ENCODE assay signal across 11 cellular contexts in the genomic region with DNA sequence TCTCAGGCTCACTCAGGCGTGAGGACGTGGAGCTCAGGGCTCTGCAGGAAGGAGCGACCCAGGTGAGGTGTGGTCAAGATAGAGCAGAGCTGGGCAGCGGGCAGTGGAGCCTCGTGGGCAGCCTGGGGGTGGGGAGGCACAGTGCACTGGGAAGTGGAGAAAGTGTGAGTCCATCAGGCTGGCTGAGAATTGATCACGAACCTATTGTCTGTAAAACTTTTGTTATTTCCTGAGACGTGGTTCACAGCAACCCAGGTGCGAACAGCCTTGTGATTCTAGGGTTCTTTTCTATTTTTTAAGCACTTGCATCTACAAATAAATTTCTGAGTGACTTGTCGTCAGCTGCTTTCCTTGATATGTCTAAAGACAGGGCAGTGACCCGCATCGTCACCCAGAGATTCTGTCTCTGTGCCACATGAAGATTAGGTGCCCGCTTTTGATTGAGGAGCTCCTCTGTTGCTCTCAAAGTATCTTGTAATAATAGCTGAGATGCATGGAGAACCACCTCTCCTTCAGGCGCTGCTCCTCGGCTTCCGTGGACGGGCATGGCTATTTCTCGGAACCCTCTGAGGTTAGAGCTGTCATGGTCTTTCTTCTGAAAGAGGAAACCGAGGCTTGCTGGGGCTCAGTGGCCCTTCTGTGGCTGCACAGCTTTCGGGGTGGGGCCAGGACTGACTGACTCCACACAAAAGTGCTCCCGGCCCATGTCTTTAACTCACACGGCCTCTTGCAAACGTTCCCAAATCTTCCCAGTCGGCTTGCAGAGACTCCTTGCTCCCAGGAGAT. TPM values are rescaled to one million over a fixed set of nuclear protein-coding genes. Genes with fewer than 3 reads are reported as not detected.
A peak's percentile ranks its signal among the peaks of the same experiment; 100 is the strongest.
DNase-seq lines count a peak whose midpoint lies in the region; ATAC-seq and TF ChIP-seq lines count a peak whose summit lies in the region.
"Had no signal": no experiment of that assay in that cellular context is flagged by ENCODE, and none has a peak within 500 bp of the region (broad histone marks: within the 10 kb centered on the region; RNA-seq: fewer than 3 reads in every experiment).

No MANE protein-coding gene starts in this region.

- no peak for TF ChIP-seq CTCF in Caco-2 (IDR thresholded peaks at IDR 0.05; ENCODE audit: insufficient read depth in 1 of 2, low read depth in 1 of 2, low read length in 1 of 2, severe bottlenecking in 1 of 2, unreplicated experiment in 1 of 2)
- no peak for TF ChIP-seq CTCF in right atrium auricular region (IDR thresholded peaks at IDR 0.05)

- H3K27ac ChIP-seq in effector memory CD4-positive, alpha-beta T cell (ENCODE audit: insufficient read depth, low read length, poor library complexity, severe bottlenecking), result peak overlapping the region; percentile 62
- H3K27ac ChIP-seq in right atrium auricular region, result no peak overlapping the region
- H3K27ac ChIP-seq: esophagus muscularis mucosa had no signal

- no peak for DNase-seq in Caco-2
- DNase-seq in effector memory CD4-positive, alpha-beta T cell, result no peak
- no peak for DNase-seq in NCI-H446 (lab: John Stamatoyannopoulos, UW)
- no peak for DNase-seq in left lobe of liver (ENCODE audit: low spot score)
- no peak for DNase-seq in right atrium auricular region (ENCODE audit: low spot score)
- DNase-seq: NCI-H1694 treated with DMSO at 0.1 percent for 48 hours, retina had no signal

- POLR2A ChIA-PET in Caco-2 (lab: Charles Lee), result no interaction called here

- H3K27me3 Mint-ChIP-seq in Caco-2 (ENCODE audit: insufficient read depth, unreplicated experiment), result no peaks in the 10 kb centered on the region

- H3K27me3 ChIP-seq in Caco-2 (replicated peaks; ENCODE audit: control insufficient read depth, insufficient read depth, low read length) (no peaks in the 10 kb centered on the region), right atrium auricular region (no peaks in the 10 kb centered on the region)
- no peaks in the 10 kb centered on the region for H3K27me3 ChIP-seq in effector memory CD4-positive, alpha-beta T cell (replicated peaks; ENCODE audit: control insufficient read depth, insufficient read depth, low read length, poor library complexity, severe bottlenecking)
- H3K27me3 ChIP-seq: esophagus muscularis mucosa had no signal

- no TSS peak for BruUV-seq in Caco-2 (replicated peaks; lab: Mats Ljungman, UMichigan)

- H3K9me3 Mint-ChIP-seq in Caco-2 (ENCODE audit: unreplicated experiment), result no peaks in the 10 kb centered on the region

- H3K36me3 ChIP-seq in Caco-2 (ENCODE audit: control insufficient read depth, insufficient read depth, low read length), result no peaks in the 10 kb centered on the region
- H3K36me3 ChIP-seq in effector memory CD4-positive, alpha-beta T cell (ENCODE audit: control insufficient read depth, insufficient read depth, low read length), result peaks cover 4% of the 10 kb centered on the region
- H3K36me3 ChIP-seq in right atrium auricular region, result no peaks in the 10 kb centered on the region
- H3K36me3 ChIP-seq: esophagus muscularis mucosa had no signal

- intact Hi-C loops in Caco-2 (cut with micrococcal nuclease; ENCODE audit: unreplicated experiment), result loop anchor here (5.0 kb wide), 1 partner anchor 125 kb away; a partner anchor contains a TSS

- CTCF ChIA-PET in Caco-2 (lab: Charles Lee), result interaction anchor here (0.6 to 6.1 kb wide), 3 partner anchors 17 to 172 kb away, joined by 3 to 90 read pairs (median 3); no protein-coding TSS in a partner anchor

- H3K27ac Mint-ChIP-seq in Caco-2 (ENCODE audit: unreplicated experiment), result peak overlapping the region; percentile 25

- peaks cover 16% of the 10 kb centered on the region for H3K4me1 ChIP-seq in Caco-2
- H3K4me1 ChIP-seq in effector memory CD4-positive, alpha-beta T cell (ENCODE audit: control insufficient read depth, insufficient read depth, low read length, poor library complexity, severe bottlenecking), result peaks cover 73% of the 10 kb centered on the region
- H3K4me1 ChIP-seq in right atrium auricular region, result no peaks in the 10 kb centered on the region

- H3K9me3 ChIP-seq in Caco-2 (no peaks in the 10 kb centered on the region), right atrium auricular region (no peaks in the 10 kb centered on the region)
- no peaks in the 10 kb centered on the region for H3K9me3 ChIP-seq in effector memory CD4-positive, alpha-beta T cell (ENCODE audit: control insufficient read depth, low read length)
- H3K9me3 ChIP-seq: esophagus muscularis mucosa had no signal

- no peaks in the 10 kb centered on the region for H3K36me3 Mint-ChIP-seq in Caco-2 (ENCODE audit: insufficient read depth, unreplicated experiment)

- H3K4me3 ChIP-seq in Caco-2 (ENCODE audit: low read depth, low read length) (no peak overlapping the region), right atrium auricular region (no peak overlapping the region)
- H3K4me3 ChIP-seq in effector memory CD4-positive, alpha-beta T cell (ENCODE audit: insufficient read depth, low read depth, low read length, poor library complexity, severe bottlenecking), result peak overlapping the region; percentile 20
- H3K4me3 ChIP-seq: esophagus muscularis mucosa had no signal

- H3K4me1 Mint-ChIP-seq in Caco-2 (ENCODE audit: low read depth, unreplicated experiment), result peaks cover 13% of the 10 kb centered on the region

- H3K4me3 Mint-ChIP-seq in Caco-2 (ENCODE audit: unreplicated experiment), result peak overlapping the region; percentile 18

- peak; percentile 28 for ATAC-seq in GM19043 (IDR thresholded peaks at IDR 0.05; ENCODE audit: low read depth, unreplicated experiment)
- ATAC-seq in HG03095 (IDR thresholded peaks at IDR 0.05; ENCODE audit: unreplicated experiment), result peak; percentile 46
- no peak for ATAC-seq in HG02970 (IDR thresholded peaks at IDR 0.05; ENCODE audit: low FRiP score, unreplicated experiment)
- no peak for ATAC-seq in left lobe of liver

RNA-seq across cellular contexts. Expression of a gene that starts 0.7 kb away (rescaled TPM):
- total RNA-seq in Caco-2 (2022) (not detected in 2 replicates), left lobe of liver (not detected), right atrium auricular region (under 1 TPM in 1 of 2 donors, not detected in 1; 0.37 TPM)
- total RNA-seq: esophagus muscularis mucosa had no signal

RNA-seq across cellular contexts. Expression of a gene that starts 35.5 kb away (rescaled TPM):
- total RNA-seq in Caco-2 (2022) (not detected in 2 replicates), left lobe of liver (not detected), right atrium auricular region (not detected)
- total RNA-seq: esophagus muscularis mucosa had no signal

Comparison
In these comparisons a context has a peak if more than half of its experiments do, and no peak if none do; other contexts are left out.
1. ATAC-seq: peak in GM19043 (single experiment) and HG03095 (single experiment); none in HG02970 (single experiment) and left lobe of liver (single experiment).